ENCODE assay signal across 7 cellular contexts in genomic region chr12:53492188-53492587, GRCh38. TPM values are rescaled to one million over a fixed set of nuclear protein-coding genes. Genes with fewer than 3 reads are reported as not detected.
DNase-seq lines count a peak whose midpoint lies in the region; TF ChIP-seq lines count a peak whose summit lies in the region.

No MANE protein-coding gene starts in this region.

- H3K36me3 Mint-ChIP-seq in glutamatergic neuron (ENCODE audit: unreplicated experiment) = no peaks in the 10 kb centered on the region

- intact Hi-C loops in posterior vena cava (cut with DNase I) = no loop called here

- H3K36me3 ChIP-seq in HAP-1 (replicated peaks) (peaks cover 11% of the 10 kb centered on the region), WERI-Rb-1 (peaks cover 7% of the 10 kb centered on the region), skeletal muscle satellite cell (ENCODE audit: insufficient read depth, low read length) (peaks cover 5% of the 10 kb centered on the region)

- H3K27ac Mint-ChIP-seq in glutamatergic neuron (ENCODE audit: unreplicated experiment) = peak overlapping the region; percentile 99

- H3K27ac ChIP-seq in WERI-Rb-1 = peak overlapping the region; percentile 91

- in situ Hi-C loops in HAP-1 (cut with MboI; ENCODE audit: low sequenced_read_pairs) = no loop called here

- H3K27me3 ChIP-seq in HAP-1 (ENCODE audit: low read depth) (no peaks in the 10 kb centered on the region), WERI-Rb-1 (ENCODE audit: insufficient read depth, low read depth, severe bottlenecking) (no peaks in the 10 kb centered on the region), skeletal muscle satellite cell (ENCODE audit: control insufficient read depth, insufficient read depth, low read length) (no peaks in the 10 kb centered on the region)

- DNase-seq in HAP-1 (ENCODE audit: low spot score in 2 of 2) (no peak), WERI-Rb-1 (peak; percentile 67), glutamatergic neuron (no peak), posterior vena cava (ENCODE audit: low spot score) (no peak), SKM-1 (lab: John Stamatoyannopoulos, UW; ENCODE audit: unreplicated experiment) (no peak)
- no peak for DNase-seq in stimulated activated CD4-positive, alpha-beta T cell treated with anti-CD3 and anti-CD28 coated beads, Interleukin-15, amount 100 ng/mL, for 24 hours

- TF ChIP-seq CTCF in WERI-Rb-1 (IDR thresholded peaks at IDR 0.05; ENCODE audit: low read depth, low read length) (no peak), glutamatergic neuron (IDR thresholded peaks at IDR 0.05; ENCODE audit: partially characterized antibody, unreplicated experiment) (no peak)

- H3K27me3 Mint-ChIP-seq in glutamatergic neuron (ENCODE audit: unreplicated experiment) = peaks cover 12% of the 10 kb centered on the region

- peak overlapping the region; percentile 39 for H3K4me3 ChIP-seq in HAP-1
- H3K4me3 ChIP-seq in WERI-Rb-1 (ENCODE audit: low read depth, low read length) = peak overlapping the region; percentile 56
- peak overlapping the region; percentile 69 for H3K4me3 ChIP-seq in skeletal muscle satellite cell (ENCODE audit: low read length)

- H3K4me2 ChIP-seq in skeletal muscle satellite cell (ENCODE audit: low read length) = peak overlapping the region; percentile 81

- H3K4me1 Mint-ChIP-seq in glutamatergic neuron (ENCODE audit: low read depth, unreplicated experiment) = peaks cover 32% of the 10 kb centered on the region

- H3K9me3 ChIP-seq in HAP-1 (no peaks in the 10 kb centered on the region), WERI-Rb-1 (ENCODE audit: severe bottlenecking) (no peaks in the 10 kb centered on the region), skeletal muscle satellite cell (replicated peaks; ENCODE audit: low read length) (no peaks in the 10 kb centered on the region)

- peaks cover 11% of the 10 kb centered on the region for H3K9me3 Mint-ChIP-seq in glutamatergic neuron (ENCODE audit: unreplicated experiment)

- peak overlapping the region; percentile 97 for H3K4me3 Mint-ChIP-seq in glutamatergic neuron (ENCODE audit: unreplicated experiment)

- peaks cover 9% of the 10 kb centered on the region; the same call in 1 of the 2 replicates for H3K4me1 ChIP-seq in HAP-1
- peaks cover 27% of the 10 kb centered on the region for H3K4me1 ChIP-seq in skeletal muscle satellite cell (ENCODE audit: control insufficient read depth, insufficient read depth, low read length)

- H3K9ac ChIP-seq in skeletal muscle satellite cell (ENCODE audit: low read depth, low read length) = no peak overlapping the region

RNA-seq across cellular contexts. Expression of gene MAP3K12, which starts 7.1 kb away (rescaled TPM):
- 94.2 TPM for total RNA-seq in glutamatergic neuron (ENCODE audit: unreplicated experiment)
- total RNA-seq in skeletal muscle satellite cell (2012; rRNA removed) = 17.5 and 24.8 TPM in 2 replicates
- 10 to 100 TPM; 21.7 to 29.4 TPM for total RNA-seq in posterior vena cava

RNA-seq across cellular contexts. Expression of gene TARBP2, which starts 8.9 kb away (rescaled TPM):
- total RNA-seq in glutamatergic neuron (ENCODE audit: unreplicated experiment) = 49.0 TPM
- 40.8 and 44.3 TPM in 2 replicates for total RNA-seq in skeletal muscle satellite cell (2012; rRNA removed)
- total RNA-seq in posterior vena cava = 10 to 100 TPM; 12.8 to 16.8 TPM

RNA-seq across cellular contexts. Expression of gene NPFF, which starts 15.1 kb away (rescaled TPM):
- not detected for total RNA-seq in glutamatergic neuron (ENCODE audit: unreplicated experiment)
- total RNA-seq in skeletal muscle satellite cell (2012; rRNA removed) = not detected in 2 replicates
- not detected for total RNA-seq in posterior vena cava

RNA-seq across cellular contexts. Expression of gene PCBP2, which starts 40.3 kb away (rescaled TPM):
- total RNA-seq in glutamatergic neuron (ENCODE audit: unreplicated experiment) = 1,170 TPM
- 194 and 224 TPM in 2 replicates for total RNA-seq in skeletal muscle satellite cell (2012; rRNA removed)
- total RNA-seq in posterior vena cava = 100 to 1,000 TPM; 500 to 501 TPM

RNA-seq across cellular contexts. Expression of gene PRR13, which starts 50.7 kb away (rescaled TPM):
- total RNA-seq in glutamatergic neuron (ENCODE audit: unreplicated experiment) (105 TPM), posterior vena cava (100 to 1,000 TPM in 1 of 2 donors, 10 to 100 TPM in 1; 99.1 to 102 TPM)
- 76.4 and 79.6 TPM in 2 replicates for total RNA-seq in skeletal muscle satellite cell (2012; rRNA removed)
